ENCODE assay signal across 8 cellular contexts in the genomic region with DNA sequence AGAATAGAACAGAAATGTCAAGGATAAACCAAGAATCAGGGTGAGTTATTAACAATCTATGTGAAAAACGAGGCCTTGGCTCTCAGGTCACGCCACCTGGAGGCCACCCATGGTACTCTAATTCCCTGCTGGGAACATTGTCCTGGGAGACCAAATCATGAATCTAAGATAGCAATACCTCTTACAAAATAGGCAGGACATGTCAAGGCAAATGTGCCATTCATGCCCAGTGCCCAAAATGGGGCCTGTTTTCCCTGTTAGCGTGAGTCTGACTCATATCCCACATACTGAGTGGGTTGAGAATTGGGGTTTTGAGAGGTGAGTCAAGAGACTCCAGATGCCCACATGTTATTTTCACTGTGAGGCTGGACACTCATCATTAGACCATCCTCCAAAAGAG.
DNase-seq lines count a peak whose midpoint lies in the region; ATAC-seq, FAIRE-seq and TF ChIP-seq lines count a peak whose summit lies in the region.

No MANE protein-coding gene starts in this region.

- no peak overlapping the region for H3K4me3 ChIP-seq in OCI-LY7 (ENCODE audit: low read depth, low read length, poor library complexity, severe bottlenecking)
- no peak overlapping the region for H3K4me3 ChIP-seq in neural cell (ENCODE audit: low read length)

- peak; percentile 27 for DNase-seq in stimulated activated CD4-positive, alpha-beta T cell treated with anti-CD3 and anti-CD28 coated beads, Interleukin-15, amount 100 ng/mL, for 24 hours
- no peak for DNase-seq in stimulated activated CD4-positive, alpha-beta T cell treated with anti-CD3 and anti-CD28 coated beads, Interleukin-12 subunit alpha, Interleukin-12 subunit beta, amount 100 ng/mL, for 4 hours
- DNase-seq in OCI-LY7 (ENCODE audit: low spot score) (peak; percentile 12), epidermal melanocyte (ENCODE audit: insufficient read length, low spot score) (peak; percentile 35), frontal cortex (ENCODE audit: low spot score in 2 of 2) (no peak), NCI-H128 (lab: John Stamatoyannopoulos, UW; ENCODE audit: unreplicated experiment) (no peak)

- TF ChIP-seq CTCF in OCI-LY7 (conservative IDR thresholded peaks at IDR 0.05; ENCODE audit: low read length) (peak; percentile 76), neural cell (IDR thresholded peaks at IDR 0.05; ENCODE audit: poor library complexity, severe bottlenecking) (peak; percentile 17)

- H3K9ac ChIP-seq in neural cell (ENCODE audit: low read length): no peak overlapping the region

- TF ChIP-seq EP300 in neural cell (conservative IDR thresholded peaks at IDR 0.05; ENCODE audit: poor library complexity, severe bottlenecking): no peak

- FAIRE-seq in frontal cortex (lab: Jason Lieb, UNC): no peak

- H2AFZ ChIP-seq in OCI-LY7 (ENCODE audit: low read length) (no peak overlapping the region), neural cell (ENCODE audit: low read depth, low read length) (no peak overlapping the region)

- H3K9me2 ChIP-seq in OCI-LY7 (ENCODE audit: insufficient read depth, low read length) (no peaks in the 10 kb centered on the region), neural cell (ENCODE audit: insufficient read depth, low read length) (no peaks in the 10 kb centered on the region)

- TF ChIP-seq RAD21 in neural cell (conservative IDR thresholded peaks at IDR 0.05): no peak

- POLR2A ChIA-PET in OCI-LY7 (lab: Charles Lee): no interaction called here

- ATAC-seq in HG02642 (IDR thresholded peaks at IDR 0.05; ENCODE audit: poor library complexity, unreplicated experiment): peak; percentile 58

- no peaks in the 10 kb centered on the region for H3K4me1 ChIP-seq in OCI-LY7 (ENCODE audit: insufficient read depth, low read length, poor library complexity, severe bottlenecking)

- no peak overlapping the region for H3K27ac ChIP-seq in OCI-LY7 (ENCODE audit: low read depth, low read length, poor library complexity, severe bottlenecking)
- H3K27ac ChIP-seq in neural cell (ENCODE audit: low read length): no peak overlapping the region

- H3K79me2 ChIP-seq in OCI-LY7 (ENCODE audit: insufficient read depth, low read depth, low read length) (no peaks in the 10 kb centered on the region), neural cell (replicated peaks; ENCODE audit: insufficient read depth, low read length) (no peaks in the 10 kb centered on the region)

- H4K20me1 ChIP-seq in OCI-LY7 (ENCODE audit: insufficient read depth, low read length) (no peaks in the 10 kb centered on the region), neural cell (ENCODE audit: insufficient read depth) (no peaks in the 10 kb centered on the region)

- H3K36me3 ChIP-seq in OCI-LY7 (ENCODE audit: insufficient read depth, low read length) (no peaks in the 10 kb centered on the region), neural cell (ENCODE audit: insufficient read depth, low read length) (no peaks in the 10 kb centered on the region)

- H3K4me2 ChIP-seq in OCI-LY7 (ENCODE audit: low read length): no peak overlapping the region
- no peak overlapping the region for H3K4me2 ChIP-seq in neural cell (ENCODE audit: low read length)

- H3K27me3 ChIP-seq in neural cell (ENCODE audit: insufficient read depth, low read depth, low read length): no peaks in the 10 kb centered on the region

- intact Hi-C loops in OCI-LY7 (cut with micrococcal nuclease; ENCODE audit: unreplicated experiment): no loop called here

- BruUV-seq in OCI-LY7 (replicated peaks; lab: Mats Ljungman, UMichigan): no TSS peak

- CTCF ChIA-PET in OCI-LY7 (lab: Charles Lee; ENCODE audit: unreplicated experiment): no interaction called here

- H3K9me3 ChIP-seq in OCI-LY7 (ENCODE audit: low read length) (no peaks in the 10 kb centered on the region), neural cell (ENCODE audit: low read length) (no peaks in the 10 kb centered on the region)

- H3F3A ChIP-seq in neural cell (ENCODE audit: insufficient read depth, low read length, poor library complexity, severe bottlenecking): no peaks in the 10 kb centered on the region

TF ChIP-seq in neural cell, 6 proteins besides CTCF, POLR2A, EP300 and RAD21:
- TF ChIP-seq POLR2AphosphoS5 (IDR thresholded peaks at IDR 0.05) (no peak), SMC3 (conservative IDR thresholded peaks at IDR 0.05; ENCODE audit: poor library complexity) (peak; percentile 22)
TF ChIP-seq in neural cell: peak in this region for 1.

Comparison
In these comparisons a context has a peak if more than half of its experiments do, and no peak if none do; other contexts are left out.
1. DNase-seq: peak in stimulated activated CD4-positive, alpha-beta T cell treated with anti-CD3 and anti-CD28 coated beads, Interleukin-15, amount 100 ng/mL, for 24 hours (single experiment), OCI-LY7 (single experiment) and epidermal melanocyte (single experiment); none in stimulated activated CD4-positive, alpha-beta T cell treated with anti-CD3 and anti-CD28 coated beads, Interleukin-12 subunit alpha, Interleukin-12 subunit beta, amount 100 ng/mL, for 4 hours (single experiment), frontal cortex (0 of 2) and NCI-H128 (single experiment).